ENCODE assay signal across 23 cellular contexts in genomic region chr6:144106206-144106605, GRCh38. TPM values are rescaled to one million over a fixed set of nuclear protein-coding genes. Genes with fewer than 3 reads are reported as not detected.
"Had no signal": no experiment of that assay in that cellular context is flagged by ENCODE, and none has a peak within 500 bp of the region (broad histone marks: within the 10 kb centered on the region; RNA-seq: fewer than 3 reads in every experiment).

No MANE protein-coding gene starts in this region.

- H3K27ac ChIP-seq: brain microvascular endothelial cell, heart left ventricle, suprapubic skin had no signal

- H3K9me3 ChIP-seq: heart left ventricle, suprapubic skin had no signal

- H3K4me3 ChIP-seq: heart left ventricle, suprapubic skin had no signal

- ATAC-seq: activated T-cell treated with anti-CD3 and anti-CD28 coated beads, Interleukin-2, amount 50 U/mL, for 4 hours; heart left ventricle; left ventricle myocardium superior; right cardiac atrium; SK-N-SH treated with all-trans-retinoic acid at 6 μM for 48 hours had no signal

- DNase-seq: activated CD4-positive, alpha-beta memory T cell treated with anti-CD3 and anti-CD28 coated beads for 36 hours; activated CD4-positive, alpha-beta T cell treated with anti-CD3 and anti-CD28 coated beads for 1 hour; activated gamma-delta T cell; activated naive CD8-positive, alpha-beta T cell treated with anti-CD3 and anti-CD28 coated beads for 36 hours; activated T-cell treated with anti-CD3 and anti-CD28 coated beads, Interleukin-2, amount 50 U/mL, for 4 hours; brain microvascular endothelial cell; cortex of kidney; effector memory CD4-positive, alpha-beta T cell; foreskin melanocyte; heart left ventricle; left ventricle myocardium superior; nephron progenitor cell; right cardiac atrium; small intestine; stimulated activated CD4-positive, alpha-beta T cell treated with anti-CD3 and anti-CD28 coated beads, Interleukin-4, amount 100 ng/mL, for 24 hours; stimulated activated CD8-positive, alpha-beta memory T cell treated with anti-CD3 and anti-CD28 coated beads, Interleukin-4, amount 100 ng/mL, for 48 hours; stimulated activated naive CD4-positive, alpha-beta T cell treated with Interleukin-2 at 50 U/mL for 16 hours had no signal

- H3K4me1 Mint-ChIP-seq: nephron progenitor cell had no signal

- H3K9me3 Mint-ChIP-seq: activated CD4-positive, alpha-beta memory T cell treated with anti-CD3 and anti-CD28 coated beads for 36 hours; activated naive CD8-positive, alpha-beta T cell treated with anti-CD3 and anti-CD28 coated beads for 36 hours; activated T-cell treated with anti-CD3 and anti-CD28 coated beads, Interleukin-2, amount 50 U/mL, for 4 hours; central memory CD8-positive, alpha-beta T cell; mesothelial cell of epicardium; nephron progenitor cell; type B pancreatic cell had no signal

- H3K36me3 ChIP-seq: brain microvascular endothelial cell, heart left ventricle, suprapubic skin had no signal

- H3K4me1 ChIP-seq: suprapubic skin had no signal

- H3K27ac Mint-ChIP-seq: activated CD4-positive, alpha-beta memory T cell treated with anti-CD3 and anti-CD28 coated beads for 36 hours; activated naive CD8-positive, alpha-beta T cell treated with anti-CD3 and anti-CD28 coated beads for 36 hours; mesothelial cell of epicardium; nephron progenitor cell; progenitor cell of endocrine pancreas; type B pancreatic cell had no signal

- H3K27me3 Mint-ChIP-seq: activated CD4-positive, alpha-beta memory T cell treated with anti-CD3 and anti-CD28 coated beads for 36 hours; activated naive CD8-positive, alpha-beta T cell treated with anti-CD3 and anti-CD28 coated beads for 36 hours; central memory CD8-positive, alpha-beta T cell; progenitor cell of endocrine pancreas had no signal

- H3K4me3 Mint-ChIP-seq: activated CD4-positive, alpha-beta memory T cell treated with anti-CD3 and anti-CD28 coated beads for 36 hours; activated naive CD8-positive, alpha-beta T cell treated with anti-CD3 and anti-CD28 coated beads for 36 hours; activated T-cell treated with anti-CD3 and anti-CD28 coated beads, Interleukin-2, amount 50 U/mL, for 4 hours; central memory CD8-positive, alpha-beta T cell; mesothelial cell of epicardium; nephron progenitor cell; type B pancreatic cell had no signal

- H3K36me3 Mint-ChIP-seq: activated CD4-positive, alpha-beta memory T cell treated with anti-CD3 and anti-CD28 coated beads for 36 hours; activated naive CD8-positive, alpha-beta T cell treated with anti-CD3 and anti-CD28 coated beads for 36 hours; mesothelial cell of epicardium; type B pancreatic cell had no signal

- H3K27me3 ChIP-seq: brain microvascular endothelial cell, heart left ventricle, suprapubic skin had no signal

RNA-seq across cellular contexts. Expression of gene STX11, which starts 44.1 kb away (rescaled TPM):
- total RNA-seq: progenitor cell of endocrine pancreas had no signal
